11 cellular contexts compared by ENCODE assay signal in the genomic region with DNA sequence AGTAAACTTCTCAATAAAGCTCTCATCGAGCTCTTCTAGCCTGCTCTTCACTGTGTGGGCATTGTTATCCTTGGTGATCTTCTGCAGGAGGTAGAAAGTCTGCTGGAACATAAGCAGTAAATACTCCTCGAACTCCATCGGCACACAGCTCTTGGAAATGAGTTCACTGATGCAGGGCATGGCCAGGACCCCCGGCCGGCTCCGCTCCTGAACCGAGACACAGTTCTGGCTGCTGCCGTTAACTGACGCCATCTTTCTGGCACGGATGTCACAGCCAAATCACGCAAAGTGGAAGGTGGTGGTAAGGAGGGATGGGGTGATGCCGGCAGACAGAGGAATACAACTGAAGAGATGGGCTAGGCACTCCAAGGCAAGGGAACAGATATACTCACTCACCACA. TPM values are rescaled to one million over a fixed set of nuclear protein-coding genes. Genes with fewer than 3 reads are reported as not detected.
"Had no signal": no experiment of that assay in that cellular context is flagged by ENCODE, and none has a peak within 500 bp of the region (broad histone marks: within the 10 kb centered on the region; RNA-seq: fewer than 3 reads in every experiment).

No MANE protein-coding gene starts in this region.

- ATAC-seq: GM23338, HCT116, HepG2 had no signal

- H3K9me3 ChIP-seq: HAP-1 had no signal

- H3K36me3 ChIP-seq: HAP-1 had no signal

- H3K4me3 Mint-ChIP-seq: GM23338, HFFc6 had no signal

- H3K27ac Mint-ChIP-seq: GM23338, HFFc6 had no signal

- DNase-seq: H7, HFFc6, KBM-7 had no signal

- H3K9me3 Mint-ChIP-seq: HFFc6 had no signal

- H3K4me1 ChIP-seq: HAP-1 had no signal

- H3K4me1 Mint-ChIP-seq: GM23338 had no signal

- H3K4me3 ChIP-seq: GM23338, HAP-1 had no signal

- H3K27ac ChIP-seq: HL-60 had no signal

RNA-seq across cellular contexts. Expression of a gene that starts 23.7 kb away (rescaled TPM):
- total RNA-seq: GM23338, H4, H7, HepG2, HFFc6, HT1080 had no signal
- polyA plus RNA-seq: GM23338, HepG2, IgD-negative memory B cell had no signal

RNA-seq across cellular contexts. Expression of a gene that starts 46.2 kb away (rescaled TPM):
- total RNA-seq: GM23338, H4, H7, HepG2, HFFc6, HT1080 had no signal
- polyA plus RNA-seq: GM23338, HepG2, IgD-negative memory B cell had no signal

RNA-seq across cellular contexts. Expression of a gene that starts 59.1 kb away (rescaled TPM):
- total RNA-seq: H4, HepG2, HFFc6, HT1080 had no signal
- polyA plus RNA-seq: GM23338, HepG2 had no signal
